ENCODE assay signal across 1 cellular context in the genomic region with DNA sequence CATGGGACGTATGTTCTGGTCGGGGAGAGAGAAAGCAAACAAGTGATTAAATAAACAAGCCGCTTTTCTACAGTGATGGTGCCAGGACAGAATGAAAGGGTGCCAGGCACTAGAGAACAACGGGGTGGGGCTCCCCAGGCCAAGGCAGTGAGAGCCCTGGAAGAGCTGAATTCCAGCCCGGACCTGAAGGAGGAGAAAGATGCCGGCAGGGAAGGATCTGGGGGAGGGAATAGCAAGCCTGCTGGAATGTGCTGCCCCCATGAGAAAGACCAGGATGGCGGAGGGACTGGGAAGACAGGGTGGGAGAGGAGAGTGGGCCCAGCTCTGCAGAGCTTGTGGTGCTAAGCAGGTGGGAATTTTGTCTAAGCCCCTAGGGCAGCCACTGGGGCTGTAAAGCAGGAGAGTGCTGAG.
TF ChIP-seq lines count a peak whose summit lies in the region.

No MANE protein-coding gene starts in this region.

TF ChIP-seq in endothelial cell of umbilical vein, 7 proteins besides CTCF, POLR2A, EP300 and RAD21:
- TF ChIP-seq FOS (IDR thresholded peaks at IDR 0.05; ENCODE audit: borderline replicate concordance, insufficient read depth, low read length) (no peak), MYC (IDR thresholded peaks at IDR 0.05; ENCODE audit: low read depth, low read length) (no peak), EZH2 (IDR thresholded peaks at IDR 0.05; ENCODE audit: borderline replicate concordance, low read depth, low read length, severe bottlenecking) (no peak), GATA2 (IDR thresholded peaks at IDR 0.05; ENCODE audit: insufficient read depth, insufficient read length, low read depth, low read length) (no peak), POLR2AphosphoS5 (IDR thresholded peaks at IDR 0.05; ENCODE audit: insufficient read depth, low read depth, low read length) (no peak), JUN (IDR thresholded peaks at IDR 0.05; ENCODE audit: borderline replicate concordance, insufficient read depth, insufficient read length, low read depth) (no peak)
- TF ChIP-seq, protein P1, sequence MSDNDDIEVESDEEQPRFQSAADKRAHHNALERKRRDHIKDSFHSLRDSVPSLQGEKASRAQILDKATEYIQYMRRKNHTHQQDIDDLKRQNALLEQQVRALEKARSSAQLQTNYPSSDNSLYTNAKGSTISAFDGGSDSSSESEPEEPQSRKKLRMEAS (IDR thresholded peaks at IDR 0.05; ENCODE audit: insufficient read depth, insufficient read length), result no peak
TF ChIP-seq in endothelial cell of umbilical vein: peak in this region for 0.
